ENCODE assay signal across 8 cellular contexts in genomic region chr6:144064402-144064830, GRCh38. TPM values are rescaled to one million over a fixed set of nuclear protein-coding genes. Genes with fewer than 3 reads are reported as not detected.
DNase-seq lines count a peak whose midpoint lies in the region; ATAC-seq and TF ChIP-seq lines count a peak whose summit lies in the region.

No MANE protein-coding gene starts in this region.

- no peaks in the 10 kb centered on the region for H3K36me3 ChIP-seq in OCI-LY7 (ENCODE audit: insufficient read depth, low read length)
- no peaks in the 10 kb centered on the region for H3K36me3 ChIP-seq in gastrocnemius medialis

- peak; percentile 49 for DNase-seq in OCI-LY7 (ENCODE audit: low spot score)
- peak; percentile 34 for DNase-seq in activated gamma-delta T cell treated with anti-CD3 and anti-CD28 coated beads, Interleukin-2, amount 50 U/mL, for 16 hours (ENCODE audit: low read depth)
- peak; percentile 35 for DNase-seq in left cardiac atrium
- DNase-seq in gastrocnemius medialis, result no peak
- DNase-seq in foreskin melanocyte, result no peak
- DNase-seq in AG08395 (ENCODE audit: low spot score), result no peak

- H4K20me1 ChIP-seq in OCI-LY7 (ENCODE audit: insufficient read depth, low read length), result no peaks in the 10 kb centered on the region

- H3K4me3 ChIP-seq in GM12875 (ENCODE audit: low read depth, low read length), result peak overlapping the region; percentile 75
- peak overlapping the region; percentile 82 for H3K4me3 ChIP-seq in OCI-LY7 (ENCODE audit: low read depth, low read length, poor library complexity, severe bottlenecking)
- peak overlapping the region; percentile 57 to 82 (median 74) for H3K4me3 ChIP-seq in gastrocnemius medialis

- no peaks in the 10 kb centered on the region for H3K9me2 ChIP-seq in OCI-LY7 (ENCODE audit: insufficient read depth, low read length)

- POLR2A ChIA-PET in OCI-LY7 (lab: Charles Lee), result interaction anchor here (0.7 to 3.2 kb wide), 11 partner anchors 9 to 221 kb away, joined by 3 to 17 read pairs (median 5); no protein-coding TSS in a partner anchor

- peak overlapping the region; percentile 86 for H3K4me2 ChIP-seq in OCI-LY7 (ENCODE audit: low read length)

- peak overlapping the region; percentile 29 for H3K27ac ChIP-seq in OCI-LY7 (ENCODE audit: low read depth, low read length, poor library complexity, severe bottlenecking)
- peak overlapping the region in 1 of 4 donors; percentile 21 for H3K27ac ChIP-seq in gastrocnemius medialis

- H3K4me1 ChIP-seq in OCI-LY7 (ENCODE audit: insufficient read depth, low read length, poor library complexity, severe bottlenecking) (peaks cover 24% of the 10 kb centered on the region), gastrocnemius medialis (peaks cover 4% of the 10 kb centered on the region in 2 donors)

- TF ChIP-seq CTCF in GM12875 (IDR thresholded peaks at IDR 0.05; ENCODE audit: borderline replicate concordance, insufficient read depth, low read depth, low read length) (no peak), OCI-LY7 (conservative IDR thresholded peaks at IDR 0.05; ENCODE audit: low read length) (no peak), gastrocnemius medialis (IDR thresholded peaks at IDR 0.05 in 4 of 5, conservative IDR thresholded peaks at IDR 0.05 in 1 of 5) (no peak)

- H3K9me3 ChIP-seq in OCI-LY7 (ENCODE audit: low read length), result no peaks in the 10 kb centered on the region
- H3K9me3 ChIP-seq in gastrocnemius medialis, result no peaks in the 10 kb centered on the region

- intact Hi-C loops in OCI-LY7 (cut with micrococcal nuclease; ENCODE audit: unreplicated experiment), result loop anchor here (1.0 to 10.0 kb wide), 4 partner anchors 31 to 610 kb away; partner anchors contain the start of genes ADAT2, LTV1, PEX3 and SF3B5
- intact Hi-C loops in left cardiac atrium (cut with DNase I), result no loop called here
- intact Hi-C loops in gastrocnemius medialis (cut with DNase I; ENCODE audit: low total_unique reads), result loop anchor here (1.0 to 2.0 kb wide), 2 partner anchors 30 to 151 kb away; partner anchors contain the start of gene SF3B5

- in situ Hi-C loops in gastrocnemius medialis (cut with MboI; ENCODE audit: low sequenced_read_pairs in 4 of 4), result no loop called here

- CTCF ChIA-PET in OCI-LY7 (lab: Charles Lee; ENCODE audit: unreplicated experiment), result interaction anchor here (0.9 kb wide), 1 partner anchor 33 kb away, joined by 3 read pairs; no protein-coding TSS in a partner anchor

- TF ChIP-seq POLR2A in gastrocnemius medialis (IDR thresholded peaks at IDR 0.05), result no peak

- BruUV-seq in OCI-LY7 (replicated peaks; lab: Mats Ljungman, UMichigan), result no TSS peak

- peak overlapping the region; percentile 96 for H2AFZ ChIP-seq in OCI-LY7 (ENCODE audit: low read length)

- H3K79me2 ChIP-seq in OCI-LY7 (ENCODE audit: insufficient read depth, low read depth, low read length), result no peaks in the 10 kb centered on the region

- peaks cover 8 to 19% (median 19%) of the 10 kb centered on the region in 3 donors for H3K27me3 ChIP-seq in gastrocnemius medialis

- ATAC-seq in HG02759 (IDR thresholded peaks at IDR 0.05; ENCODE audit: unreplicated experiment), result peak; percentile 16
- peak; percentile 45 to 65 for ATAC-seq in left cardiac atrium
- peak in 1 of 2 donors; percentile 33 for ATAC-seq in gastrocnemius medialis

RNA-seq across cellular contexts. Expression of gene SF3B5, which starts 31.0 kb away (rescaled TPM):
- 132 and 187 TPM in 2 replicates for total RNA-seq in OCI-LY7 (2014; rRNA removed; shearing (Covaris generic))
- total RNA-seq in OCI-LY7 (2022), result 110 and 135 TPM in 2 replicates
- total RNA-seq in left cardiac atrium, result 100 to 1,000 TPM; 117 to 122 TPM
- 100 to 1,000 TPM; 168 to 188 (median 186) TPM for total RNA-seq in gastrocnemius medialis

RNA-seq across cellular contexts. Expression of gene PLAGL1, which starts 56.4 kb away (rescaled TPM):
- total RNA-seq in OCI-LY7 (2014; rRNA removed; shearing (Covaris generic)), result 1.0 and 1.7 TPM in 2 replicates
- total RNA-seq in OCI-LY7 (2022), result 1.7 and 2.3 TPM in 2 replicates
- total RNA-seq in left cardiac atrium, result 10 to 100 TPM; 14.3 to 16.6 TPM
- total RNA-seq in gastrocnemius medialis, result 10 to 100 TPM in 1 of 4 donors, 1 to 10 TPM in 3; 2.4 to 10.9 (median 3.8) TPM

Comparison
In these comparisons a context has a peak if more than half of its experiments do, and no peak if none do; other contexts are left out.
1. DNase-seq: peak in OCI-LY7 (single experiment), activated gamma-delta T cell treated with anti-CD3 and anti-CD28 coated beads, Interleukin-2, amount 50 U/mL, for 16 hours (single experiment) and left cardiac atrium (single experiment); none in gastrocnemius medialis (0 of 2), foreskin melanocyte (single experiment) and AG08395 (single experiment).
2. intact Hi-C loops: an anchor here in OCI-LY7 (1.0 to 10.0 kb wide) and gastrocnemius medialis (1.0 to 2.0 kb wide); none called in left cardiac atrium.
3. Peak in every context shown above with its lines, with median percentiles within 50 percentile points of each other: H3K4me3 ChIP-seq.